In the genomic region with DNA sequence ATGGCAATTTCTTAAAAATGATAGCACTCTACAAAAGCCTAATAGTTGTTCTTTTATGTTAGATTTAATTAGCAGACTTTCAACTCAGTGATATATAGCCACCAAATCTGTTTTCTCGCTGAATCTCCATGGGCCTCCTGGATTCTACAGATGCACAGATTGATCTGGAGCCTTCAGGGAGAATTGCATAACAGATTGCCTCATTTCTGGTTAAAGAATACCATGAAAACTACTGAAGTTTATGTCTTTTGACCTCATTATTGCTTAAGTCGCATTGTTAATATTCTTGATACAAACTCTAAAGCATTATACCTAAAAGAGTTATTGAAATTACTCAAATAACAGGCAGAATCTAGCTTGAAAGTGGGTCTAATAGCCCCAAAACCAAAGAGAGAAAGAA, we compare ENCODE assay signal across 9 cellular contexts. TPM values are rescaled to one million over a fixed set of nuclear protein-coding genes. Genes with fewer than 3 reads are reported as not detected.
"Had no signal": no experiment of that assay in that cellular context is flagged by ENCODE, and none has a peak within 500 bp of the region (broad histone marks: within the 10 kb centered on the region; RNA-seq: fewer than 3 reads in every experiment).

No MANE protein-coding gene starts in this region.

- H3K36me3 Mint-ChIP-seq: IgD-negative memory B cell had no signal

- H3K4me3 Mint-ChIP-seq: GM23338, H9, IgD-negative memory B cell had no signal

- H3K27ac Mint-ChIP-seq: GM23338, H9, IgD-negative memory B cell had no signal

- FAIRE-seq: H1, H54, HTR-8/SVneo had no signal

- DNase-seq: H9, HCEC 1CT, KBM-7 had no signal

- H3K4me1 Mint-ChIP-seq: GM23338, H9 had no signal

- H3K4me3 ChIP-seq: GM23338 had no signal

- H3K27me3 Mint-ChIP-seq: IgD-negative memory B cell had no signal

- ATAC-seq: GM23338 had no signal

RNA-seq across cellular contexts. Expression of a gene that starts 53.7 kb away (rescaled TPM):
- total RNA-seq: GM23338, H1, H9, HT-29 had no signal
- polyA plus RNA-seq: GM23338, H1, IgD-negative memory B cell had no signal
